Comparison of ENCODE assay signal across 8 cellular contexts in the genomic region with DNA sequence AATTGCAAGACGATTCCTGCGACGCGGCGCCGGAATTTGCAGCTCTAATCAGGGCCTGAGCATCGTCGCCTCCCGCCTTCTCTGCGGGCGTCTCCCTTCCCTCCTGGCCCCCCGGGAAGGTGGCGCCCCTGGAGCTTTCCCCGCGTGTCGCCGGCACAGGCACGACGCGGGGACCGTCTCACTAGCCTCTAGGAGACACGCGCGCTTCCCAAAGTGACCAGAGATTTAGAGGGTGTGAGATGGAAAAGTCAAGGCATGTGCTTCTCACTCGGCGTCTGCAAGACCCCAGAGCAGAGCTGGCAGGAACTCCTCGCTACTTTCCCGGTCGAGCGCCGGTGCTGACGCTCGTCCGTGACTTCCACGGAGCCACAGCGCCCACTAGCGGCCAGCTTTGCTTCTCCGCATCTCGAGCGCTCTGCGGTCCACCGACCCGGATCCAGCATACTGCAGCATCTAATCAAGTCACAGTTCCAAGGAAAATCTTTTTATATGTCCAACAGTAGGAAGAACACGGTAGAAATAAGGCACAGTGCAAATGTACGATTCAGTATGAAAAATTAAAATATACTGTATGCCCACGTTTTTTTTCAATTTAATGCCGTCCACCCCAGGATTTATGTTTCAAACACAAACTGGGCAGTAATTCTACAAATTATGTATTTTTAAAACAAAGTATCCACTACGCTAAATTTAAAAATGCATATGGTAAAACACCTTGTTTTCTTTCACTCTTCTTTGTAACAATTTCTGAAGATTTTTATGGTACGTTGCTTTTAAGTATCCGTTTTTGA. TPM values are rescaled to one million over a fixed set of nuclear protein-coding genes. Genes with fewer than 3 reads are reported as not detected.
DNase-seq lines count a peak whose midpoint lies in the region; ATAC-seq lines count a peak whose summit lies in the region.

No MANE protein-coding gene starts in this region.

- DNase-seq in C1 segment of cervical spinal cord (lab: John Stamatoyannopoulos, UW) (peak; percentile 22 to 86 (median 72)), NCI-H82 treated with DMSO at 0.1 percent for 48 hours (lab: John Stamatoyannopoulos, UW; ENCODE audit: unreplicated experiment) (peak; percentile 81), mesendoderm (peak; percentile 94)
- DNase-seq in activated CD8-positive, alpha-beta memory T cell treated with anti-CD3 and anti-CD28 coated beads for 4 hours (ENCODE audit: low read depth in 2 of 2) = peak; percentile 68 to 81
- peak; percentile 85 to 89 (median 85) for DNase-seq in effector memory CD8-positive, alpha-beta T cell
- peak; percentile 69 for DNase-seq in stimulated activated CD8-positive, alpha-beta memory T cell treated with anti-CD3 and anti-CD28 coated beads, Interleukin-12 subunit alpha, Interleukin-12 subunit beta, amount 100 ng/mL, for 4 hours (ENCODE audit: low read depth)

- peaks cover 9 to 17% of the 10 kb centered on the region in 2 donors for H3K4me1 Mint-ChIP-seq in effector memory CD8-positive, alpha-beta T cell (ENCODE audit: low read depth in 2 of 2)

- H3K27ac ChIP-seq in mesendoderm (ENCODE audit: low read depth, low read length) = no peak overlapping the region

- H2BK120ac ChIP-seq in mesendoderm (ENCODE audit: low read depth, low read length) = no peak overlapping the region

- peak overlapping the region; percentile 84 for H3K56ac ChIP-seq in mesendoderm (ENCODE audit: low read length)

- peak overlapping the region; percentile 56 for H3K4me2 ChIP-seq in mesendoderm (ENCODE audit: low read length)

- H3K23ac ChIP-seq in mesendoderm (ENCODE audit: low read length) = no peak overlapping the region

- no peak overlapping the region for H2BK5ac ChIP-seq in mesendoderm (ENCODE audit: low read length)

- no peak overlapping the region for H2BK15ac ChIP-seq in mesendoderm (replicated peaks; ENCODE audit: low read depth)

- H3K4me3 Mint-ChIP-seq in effector memory CD8-positive, alpha-beta T cell = peak overlapping the region; percentile 92 to 98

- H3K27me3 ChIP-seq in mesendoderm (ENCODE audit: insufficient read depth, low read length, poor library complexity) = no peaks in the 10 kb centered on the region

- peaks cover 3% of the 10 kb centered on the region for H3K4me1 ChIP-seq in mesendoderm (ENCODE audit: control insufficient read depth, low read depth, low read length)

- H3K36me3 Mint-ChIP-seq in effector memory CD8-positive, alpha-beta T cell (ENCODE audit: insufficient read depth) = peaks cover 17% of the 10 kb centered on the region

- no peak overlapping the region for H3K4me3 ChIP-seq in mesendoderm (ENCODE audit: low read length)

- peak; percentile 34 for ATAC-seq in GM19324 (IDR thresholded peaks at IDR 0.05; ENCODE audit: low FRiP score, unreplicated experiment)
- ATAC-seq in HG03460 (IDR thresholded peaks at IDR 0.05; ENCODE audit: unreplicated experiment) = peak; percentile 48
- ATAC-seq in effector memory CD8-positive, alpha-beta T cell (replicated peaks) = peak; percentile 56

- H3K9ac ChIP-seq in mesendoderm (ENCODE audit: low read length) = peak overlapping the region; percentile 56

- H3K27me3 Mint-ChIP-seq in effector memory CD8-positive, alpha-beta T cell = peaks cover 27 to 34% of the 10 kb centered on the region in 2 donors

- no peak overlapping the region for H4K8ac ChIP-seq in mesendoderm (ENCODE audit: low read depth, low read length)

- H3K79me1 ChIP-seq in mesendoderm (ENCODE audit: low read length) = no peaks in the 10 kb centered on the region

- no peaks in the 10 kb centered on the region for H3K9me3 Mint-ChIP-seq in effector memory CD8-positive, alpha-beta T cell

- no peak overlapping the region for H3K4ac ChIP-seq in mesendoderm (ENCODE audit: low read depth, low read length)

- H4K5ac ChIP-seq in mesendoderm (ENCODE audit: low read length) = no peak overlapping the region

- WGBS in mesendoderm (ENCODE audit: extremely low coverage, insufficient coverage, low lambda C conversion rate) = no CpG with 5 or more reads among the region's 50 CpGs

- H3K18ac ChIP-seq in mesendoderm (ENCODE audit: low read length) = no peak overlapping the region

- H3K36me3 ChIP-seq in mesendoderm (ENCODE audit: control insufficient read depth, insufficient read depth, low read length) = no peaks in the 10 kb centered on the region

- peaks cover 16% of the 10 kb centered on the region for H3K79me2 ChIP-seq in mesendoderm (ENCODE audit: control insufficient read depth, insufficient read depth, low read length)

- H3K27ac Mint-ChIP-seq in effector memory CD8-positive, alpha-beta T cell = peak overlapping the region in 1 of 2 donors; percentile 90

- no peak overlapping the region for H2AK5ac ChIP-seq in mesendoderm (ENCODE audit: low read length)

RNA-seq across cellular contexts. Expression of a gene that starts 1.0 kb away (rescaled TPM):
- polyA plus RNA-seq in mesendoderm (2013, experiment 1 of 2) = 29.5 TPM
- 30.1 TPM for polyA plus RNA-seq in mesendoderm (2013, experiment 2 of 2)

RNA-seq across cellular contexts. Expression of a gene that starts 31.5 kb away (rescaled TPM):
- polyA plus RNA-seq in mesendoderm (2013, experiment 1 of 2) = 93.9 TPM
- polyA plus RNA-seq in mesendoderm (2013, experiment 2 of 2) = 92.1 TPM
